In the genomic region with DNA sequence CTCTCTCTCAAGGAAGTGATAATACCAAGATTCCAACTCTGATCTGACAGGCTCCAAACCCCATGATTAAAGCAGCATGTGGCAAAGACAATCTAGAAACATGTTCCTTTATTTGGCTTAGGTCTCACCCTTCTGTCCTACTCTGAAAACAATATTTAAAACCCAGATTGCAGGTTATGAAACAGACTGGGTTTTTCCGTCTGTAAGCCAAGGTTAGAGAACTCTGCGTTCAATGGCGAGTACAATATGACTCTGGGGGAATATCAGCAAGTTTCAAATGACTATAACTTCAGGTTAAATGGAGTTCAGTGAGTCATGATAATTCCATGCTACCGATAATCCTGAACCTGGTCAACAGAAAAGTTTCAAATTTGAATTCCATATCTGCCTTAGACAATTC, we compare ENCODE assay signal across 1 cellular context.
TF ChIP-seq lines count a peak whose summit lies in the region.

No MANE protein-coding gene starts in this region.

TF ChIP-seq in GM12878, 131 proteins besides CTCF, POLR2A, EP300 and RAD21 (continued from another document and continues in another):
- TF ChIP-seq MLLT1 (IDR thresholded peaks at IDR 0.05) (no peak), TBL1XR1 (IDR thresholded peaks at IDR 0.05; ENCODE audit: low read depth, low read length) (no peak), ZNF622 (IDR thresholded peaks at IDR 0.05) (no peak), TCF7 (IDR thresholded peaks at IDR 0.05; ENCODE audit: borderline replicate concordance) (no peak), SKIL (IDR thresholded peaks at IDR 0.05; ENCODE audit: low read depth, poor library complexity, severe bottlenecking) (no peak), NKRF (conservative IDR thresholded peaks at IDR 0.05) (no peak), NR2C2 (IDR thresholded peaks at IDR 0.05; ENCODE audit: borderline replicate concordance, control insufficient read depth, insufficient read length, low read depth) (no peak), RBBP5 (conservative IDR thresholded peaks at IDR 0.05) (no peak), ZBTB33 (IDR thresholded peaks at IDR 0.05) (no peak), MYB (IDR thresholded peaks at IDR 0.05; ENCODE audit: borderline replicate concordance, low read depth, low read length) (no peak), CBX3 (IDR thresholded peaks at IDR 0.05; ENCODE audit: borderline replicate concordance, low read depth) (no peak), JUND (IDR thresholded peaks at IDR 0.05; ENCODE audit: low read depth, low read length) (no peak), IKZF1 (conservative IDR thresholded peaks at IDR 0.05) (peak; percentile 56), SUZ12 (IDR thresholded peaks at IDR 0.05; ENCODE audit: unreplicated experiment) (no peak), HDAC6 (IDR thresholded peaks at IDR 0.05; ENCODE audit: unreplicated experiment) (no peak), BACH1 (IDR thresholded peaks at IDR 0.05; ENCODE audit: borderline replicate concordance) (no peak; the same call in 1 of the 2 replicates), YBX1 (IDR thresholded peaks at IDR 0.05) (no peak), CHD2 (IDR thresholded peaks at IDR 0.05; ENCODE audit: borderline replicate concordance, low read depth, low read length) (no peak), CREB1 (IDR thresholded peaks at IDR 0.05; ENCODE audit: low read depth) (no peak), SIX5 (IDR thresholded peaks at IDR 0.05; ENCODE audit: low read depth, low read length, severe bottlenecking) (no peak), ZNF687 (IDR thresholded peaks at IDR 0.05) (peak; percentile 39; the same call in 1 of the 2 replicates), ZNF24 (IDR thresholded peaks at IDR 0.05) (no peak), RAD51 (IDR thresholded peaks at IDR 0.05) (no peak), BRCA1 (IDR thresholded peaks at IDR 0.05; ENCODE audit: low read depth, low read length) (no peak), EED (IDR thresholded peaks at IDR 0.05; ENCODE audit: low read depth) (peak; percentile 75; the same call in 1 of the 2 replicates), PKNOX1 (IDR thresholded peaks at IDR 0.05) (no peak), CEBPZ (IDR thresholded peaks at IDR 0.05; ENCODE audit: low read depth, low read length) (no peak), LARP7 (IDR thresholded peaks at IDR 0.05) (no peak), IKZF2 (IDR thresholded peaks at IDR 0.05) (peak; percentile 59; a peak in 3 of 4 replicates), SREBF1 (IDR thresholded peaks at IDR 0.05; ENCODE audit: low read length) (no peak), BMI1 (IDR thresholded peaks at IDR 0.05; ENCODE audit: borderline replicate concordance) (no peak), STAT3 (IDR thresholded peaks at IDR 0.05; ENCODE audit: low read depth, low read length) (no peak), RB1 (IDR thresholded peaks at IDR 0.05; ENCODE audit: borderline replicate concordance) (no peak)
- TF ChIP-seq, protein P1, sequence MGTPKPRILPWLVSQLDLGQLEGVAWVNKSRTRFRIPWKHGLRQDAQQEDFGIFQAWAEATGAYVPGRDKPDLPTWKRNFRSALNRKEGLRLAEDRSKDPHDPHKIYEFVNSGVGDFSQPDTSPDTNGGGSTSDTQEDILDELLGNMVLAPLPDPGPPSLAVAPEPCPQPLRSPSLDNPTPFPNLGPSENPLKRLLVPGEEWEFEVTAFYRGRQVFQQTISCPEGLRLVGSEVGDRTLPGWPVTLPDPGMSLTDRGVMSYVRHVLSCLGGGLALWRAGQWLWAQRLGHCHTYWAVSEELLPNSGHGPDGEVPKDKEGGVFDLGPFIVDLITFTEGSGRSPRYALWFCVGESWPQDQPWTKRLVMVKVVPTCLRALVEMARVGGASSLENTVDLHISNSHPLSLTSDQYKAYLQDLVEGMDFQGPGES (IDR thresholded peaks at IDR 0.05), result no peak
- TF ChIP-seq, protein P2, sequence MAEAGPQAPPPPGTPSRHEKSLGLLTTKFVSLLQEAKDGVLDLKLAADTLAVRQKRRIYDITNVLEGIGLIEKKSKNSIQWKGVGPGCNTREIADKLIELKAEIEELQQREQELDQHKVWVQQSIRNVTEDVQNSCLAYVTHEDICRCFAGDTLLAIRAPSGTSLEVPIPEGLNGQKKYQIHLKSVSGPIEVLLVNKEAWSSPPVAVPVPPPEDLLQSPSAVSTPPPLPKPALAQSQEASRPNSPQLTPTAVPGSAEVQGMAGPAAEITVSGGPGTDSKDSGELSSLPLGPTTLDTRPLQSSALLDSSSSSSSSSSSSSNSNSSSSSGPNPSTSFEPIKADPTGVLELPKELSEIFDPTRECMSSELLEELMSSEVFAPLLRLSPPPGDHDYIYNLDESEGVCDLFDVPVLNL (IDR thresholded peaks at IDR 0.05; ENCODE audit: low read depth, low read length), result no peak
- TF ChIP-seq, protein P3, sequence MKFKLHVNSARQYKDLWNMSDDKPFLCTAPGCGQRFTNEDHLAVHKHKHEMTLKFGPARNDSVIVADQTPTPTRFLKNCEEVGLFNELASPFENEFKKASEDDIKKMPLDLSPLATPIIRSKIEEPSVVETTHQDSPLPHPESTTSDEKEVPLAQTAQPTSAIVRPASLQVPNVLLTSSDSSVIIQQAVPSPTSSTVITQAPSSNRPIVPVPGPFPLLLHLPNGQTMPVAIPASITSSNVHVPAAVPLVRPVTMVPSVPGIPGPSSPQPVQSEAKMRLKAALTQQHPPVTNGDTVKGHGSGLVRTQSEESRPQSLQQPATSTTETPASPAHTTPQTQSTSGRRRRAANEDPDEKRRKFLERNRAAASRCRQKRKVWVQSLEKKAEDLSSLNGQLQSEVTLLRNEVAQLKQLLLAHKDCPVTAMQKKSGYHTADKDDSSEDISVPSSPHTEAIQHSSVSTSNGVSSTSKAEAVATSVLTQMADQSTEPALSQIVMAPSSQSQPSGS (IDR thresholded peaks at IDR 0.05; ENCODE audit: low read length), result peak; percentile 70
